In the genomic region with DNA sequence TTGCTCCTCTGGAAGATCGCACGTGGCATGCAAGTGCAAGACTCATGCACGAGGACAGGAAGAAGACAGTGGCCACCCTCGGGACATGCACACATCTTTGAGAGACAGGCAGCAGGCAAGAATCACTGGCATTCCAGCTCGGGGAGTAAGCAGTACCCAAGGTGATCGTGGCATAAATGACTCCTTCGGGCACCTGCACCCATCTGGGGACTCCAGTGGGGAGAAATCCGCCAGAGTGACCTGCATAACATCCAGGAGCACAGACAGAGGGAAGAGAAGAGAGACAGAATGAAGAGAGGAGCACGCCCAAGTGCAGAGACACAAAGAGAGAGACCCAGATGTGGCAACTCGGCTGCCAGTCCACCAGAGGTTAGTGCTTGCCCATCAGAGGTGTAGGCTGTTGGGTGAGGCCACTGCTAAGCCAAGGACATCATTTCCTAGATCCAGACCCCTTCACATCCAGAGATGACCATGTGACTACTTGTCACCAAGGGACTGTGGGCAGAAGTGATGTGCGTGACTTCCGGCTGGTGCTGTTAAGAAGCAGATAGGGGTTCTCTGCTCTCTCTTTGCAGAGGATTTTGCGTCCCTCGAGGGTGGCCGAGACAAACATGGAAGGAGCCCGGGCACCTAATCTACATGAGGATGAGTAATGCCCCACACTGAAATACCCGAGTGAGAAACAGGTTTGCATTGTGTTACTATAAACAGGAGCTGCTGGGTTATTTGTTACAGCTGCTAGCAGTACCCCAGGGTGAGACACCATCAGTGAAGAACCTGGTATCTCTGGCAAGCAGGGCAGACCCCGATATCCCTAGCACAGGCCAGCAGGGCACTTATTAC, we compare ENCODE assay signal across 17 cellular contexts.
DNase-seq lines count a peak whose midpoint lies in the region; ATAC-seq, FAIRE-seq and TF ChIP-seq lines count a peak whose summit lies in the region.
"Had no signal": no experiment of that assay in that cellular context is flagged by ENCODE, and none has a peak within 500 bp of the region (broad histone marks: within the 10 kb centered on the region; RNA-seq: fewer than 3 reads in every experiment).

No MANE protein-coding gene starts in this region.

- CTCF ChIA-PET in A549 (lab: Yijun Ruan, JAX) (interaction anchor here (0.7 to 3.8 kb wide), 3 partner anchors 16 to 115 kb away, joined by 3 to 21 read pairs (median 3); no protein-coding TSS in a partner anchor), Panc1 (lab: Charles Lee) (no interaction called here)

- POLR2A ChIA-PET in A549 (lab: Yijun Ruan, JAX) (interaction anchor here (1.3 to 1.6 kb wide), 2 partner anchors 13 to 84 kb away, joined by 3 read pairs; no protein-coding TSS in a partner anchor), Panc1 (lab: Charles Lee) (no interaction called here)

- FAIRE-seq in A549 (lab: Jason Lieb, UNC) = no peak

- peaks cover 10% of the 10 kb centered on the region; the same call in 1 of the 2 replicates for H3K36me3 ChIP-seq in Panc1 (ENCODE audit: control insufficient read depth, insufficient read depth, low read length)

- DNase-seq in A549 (ENCODE audit: low read depth in 1 of 2, low spot score in 1 of 2) (no peak), Panc1 (ENCODE audit: low read depth, low spot score) (no peak), DMS53 treated with DMSO at 0.1 percent for 48 hours (lab: John Stamatoyannopoulos, UW; ENCODE audit: unreplicated experiment) (no peak)
- DNase-seq in activated naive CD4-positive, alpha-beta T cell treated with anti-CD3 and anti-CD28 coated beads, Interleukin-2, amount 50 U/mL, for 16 hours = no peak
- DNase-seq: GF-D8, GOT3, HFFc6, KBM-7, NCI-H1092, NCI-H2107, NCI-H774, Peyer's patch, SIG-M5 had no signal

- ATAC-seq in A549 (no peak; a peak in 1 of 6 replicates), Panc1 (0 out of 2 replicates have a peak, but pooled peaks have one; percentile 11), esophagus mucosa (peak; percentile 70), GM21786 (IDR thresholded peaks at IDR 0.05; ENCODE audit: unreplicated experiment) (no peak)

- TF ChIP-seq POLR2A in A549 (IDR thresholded peaks at IDR 0.05; ENCODE audit: low read length) = no peak

- TF ChIP-seq RAD21 in A549 (conservative IDR thresholded peaks at IDR 0.05 in 1 of 2, IDR thresholded peaks at IDR 0.05 in 1 of 2) = no peak

- H3K9me3 ChIP-seq in A549 (no peaks in the 10 kb centered on the region), Panc1 (ENCODE audit: control insufficient read depth, insufficient read depth, low read depth, low read length) (no peaks in the 10 kb centered on the region)
- H3K9me3 ChIP-seq: Peyer's patch had no signal

- H3K4me3 ChIP-seq in A549 (no peak overlapping the region), Panc1 (ENCODE audit: low read depth in 2 of 2, low read length in 2 of 2) (no peak overlapping the region), skin epidermis (no peak overlapping the region)
- H3K4me3 ChIP-seq: Peyer's patch had no signal

- in situ Hi-C loops in Panc1 (cut with HindIII; ENCODE audit: low pct_unique_long_range_greater_than_20kb, low sequenced_read_pairs) = no loop called here

- H3K4me1 ChIP-seq in A549 (peaks cover 43% of the 10 kb centered on the region), Panc1 (ENCODE audit: control insufficient read depth, insufficient read depth, low read length) (no peaks in the 10 kb centered on the region; the same call in 1 of the 2 replicates)
- H3K4me1 ChIP-seq: Peyer's patch had no signal

- WGBS in A549 (ENCODE audit: missing lambda C conversion rate) = 86% methylated on average over 17 of the region's 18 CpGs

- peak overlapping the region; percentile 50 for H3K4me2 ChIP-seq in A549

- TF ChIP-seq EP300 in A549 (IDR thresholded peaks at IDR 0.05) = no peak

- intact Hi-C loops in Panc1 (cut with micrococcal nuclease; ENCODE audit: unreplicated experiment) = no loop called here

- BruUV-seq in Panc1 (replicated peaks; lab: Mats Ljungman, UMichigan) = no TSS peak

- no peaks in the 10 kb centered on the region for H3K27me3 ChIP-seq in Panc1 (ENCODE audit: control insufficient read depth, insufficient read depth, low read length)
- H3K27me3 ChIP-seq: Peyer's patch had no signal

- TF ChIP-seq CTCF in A549 (IDR thresholded peaks at IDR 0.05) (no peak), Panc1 (IDR thresholded peaks at IDR 0.05) (no peak)

- peak overlapping the region; percentile 59 to 76; a peak in 5 of 6 replicates for H3K27ac ChIP-seq in A549
- H3K27ac ChIP-seq in Panc1 (ENCODE audit: low read length) = no peak overlapping the region
- peak overlapping the region in 19 of 21 experiments; percentile 34 to 90 (median 71) for H3K27ac ChIP-seq in skin epidermis
- H3K27ac ChIP-seq: HL-60, Peyer's patch had no signal

TF ChIP-seq in A549, 52 proteins besides CTCF, POLR2A, EP300 and RAD21:
- TF ChIP-seq RFX5 (IDR thresholded peaks at IDR 0.05) (no peak), HOXB13 (CRISPR knock-in tag; IDR thresholded peaks at IDR 0.05; ENCODE audit: low read depth) (no peak), MAFK (IDR thresholded peaks at IDR 0.05; ENCODE audit: partially characterized antibody) (no peak), NR3C1 (IDR thresholded peaks at IDR 0.05) (no peak), ZNF302 (CRISPR knock-in tag; IDR thresholded peaks at IDR 0.05) (no peak)

Comparison
In these comparisons a context has a peak if more than half of its experiments do, and no peak if none do; other contexts are left out.
1. ATAC-seq: peak in Panc1 (single experiment) and esophagus mucosa (single experiment); none in A549 (0 of 2) and GM21786 (single experiment).